In the genomic region with DNA sequence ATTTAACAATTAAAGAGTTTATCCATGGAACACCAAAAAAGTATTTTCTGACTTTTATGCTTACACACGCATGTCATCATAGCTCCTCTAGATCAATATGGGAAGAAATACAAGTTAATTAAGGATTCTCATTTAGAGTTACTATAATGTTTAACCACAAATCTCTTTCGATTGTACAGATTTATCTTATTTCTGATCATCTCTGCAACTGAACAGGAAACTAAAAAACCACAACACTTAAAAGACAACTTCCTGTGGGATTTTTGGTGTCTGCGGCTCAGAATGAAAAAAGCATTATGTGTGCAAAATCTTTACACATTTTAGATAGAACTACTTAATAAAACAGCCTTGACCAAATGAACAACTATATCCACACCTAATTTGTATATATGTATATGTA, we compare ENCODE assay signal across 10 cellular contexts.
DNase-seq lines count a peak whose midpoint lies in the region; ATAC-seq and TF ChIP-seq lines count a peak whose summit lies in the region.
"Had no signal": no experiment of that assay in that cellular context is flagged by ENCODE, and none has a peak within 500 bp of the region (broad histone marks: within the 10 kb centered on the region; RNA-seq: fewer than 3 reads in every experiment).

No MANE protein-coding gene starts in this region.

- H3K9me3 ChIP-seq in tibial artery = no peaks in the 10 kb centered on the region
- H3K9me3 ChIP-seq: testis had no signal

- H3K27ac ChIP-seq in tibial artery = no peak overlapping the region
- H3K27ac ChIP-seq: testis had no signal

- intact Hi-C loops in tibial artery (cut with DNase I; ENCODE audit: low total_unique reads) = no loop called here

- no peak for TF ChIP-seq CTCF in choroid plexus epithelial cell (conservative IDR thresholded peaks at IDR 0.05; ENCODE audit: low read depth, low read length)
- TF ChIP-seq CTCF in tibial artery (IDR thresholded peaks at IDR 0.05) = no peak

- no peaks in the 10 kb centered on the region for H3K36me3 ChIP-seq in tibial artery

- H3K27me3 ChIP-seq in tibial artery = no peaks in the 10 kb centered on the region
- H3K27me3 ChIP-seq: testis had no signal

- peak; percentile 62 for DNase-seq in EH (ENCODE audit: low read depth)
- peak; percentile 22 to 73 for DNase-seq in NOMO-1 (lab: John Stamatoyannopoulos, UW; ENCODE audit: unreplicated experiment in 2 of 2)
- peak; percentile 55 for DNase-seq in choroid plexus epithelial cell (ENCODE audit: low read depth)
- DNase-seq in NCI-H510A (lab: John Stamatoyannopoulos, UW) = no peak
- no peak for DNase-seq in DMS53 treated with DMSO at 0.1 percent for 48 hours (lab: John Stamatoyannopoulos, UW; ENCODE audit: unreplicated experiment)
- DNase-seq in tibial artery = no peak
- DNase-seq in activated CD8-positive, alpha-beta memory T cell treated with anti-CD3 and anti-CD28 coated beads for 24 hours = no peak
- DNase-seq: NCI-H1417, testis had no signal

- ATAC-seq in GM18909 (IDR thresholded peaks at IDR 0.05; ENCODE audit: poor library complexity, unreplicated experiment) = peak; percentile 64

- H3K4me1 ChIP-seq in tibial artery = peaks cover 0 to 29% (median 7%) of the 10 kb centered on the region in 4 donors

- no peak overlapping the region for H3K4me3 ChIP-seq in choroid plexus epithelial cell (ENCODE audit: low read depth, low read length)
- H3K4me3 ChIP-seq in tibial artery = no peak overlapping the region
- H3K4me3 ChIP-seq: testis had no signal

Comparison
In these comparisons a context has a peak if more than half of its experiments do, and no peak if none do; other contexts are left out.
1. DNase-seq: peak in EH (single experiment), NOMO-1 (2 of 2) and choroid plexus epithelial cell (single experiment); none in NCI-H510A (single experiment), DMS53 treated with DMSO at 0.1 percent for 48 hours (single experiment), tibial artery (0 of 2) and activated CD8-positive, alpha-beta memory T cell treated with anti-CD3 and anti-CD28 coated beads for 24 hours (single experiment).